Comparison of ENCODE assay signal across 9 cellular contexts in the genomic region with DNA sequence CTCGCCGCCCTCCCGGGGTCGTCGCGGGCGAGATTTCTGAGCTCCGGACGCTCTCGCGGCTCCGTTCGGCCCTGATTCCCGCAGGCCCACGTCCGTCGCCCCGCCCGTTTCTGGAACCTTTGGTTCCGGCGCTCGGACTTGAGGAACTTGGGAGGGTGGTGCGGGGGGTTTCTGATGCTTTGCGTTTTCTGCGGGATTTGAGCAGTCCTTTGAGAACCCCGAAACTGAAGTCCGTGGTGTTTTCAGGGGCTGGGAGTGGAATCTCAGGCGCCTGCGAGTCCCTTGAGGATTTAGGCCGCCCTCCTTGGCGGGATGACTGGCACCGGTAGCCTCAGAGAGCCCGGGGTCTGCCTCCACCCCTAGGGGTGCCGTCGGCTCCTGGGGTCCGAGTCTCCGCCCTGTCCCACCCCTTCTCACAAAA.
DNase-seq lines count a peak whose midpoint lies in the region; ATAC-seq and TF ChIP-seq lines count a peak whose summit lies in the region.
"Had no signal": no experiment of that assay in that cellular context is flagged by ENCODE, and none has a peak within 500 bp of the region (broad histone marks: within the 10 kb centered on the region; RNA-seq: fewer than 3 reads in every experiment).

No MANE protein-coding gene starts in this region.

- H3F3A ChIP-seq in MM.1S (ENCODE audit: insufficient read depth, low read length): no peaks in the 10 kb centered on the region

- no peak for TF ChIP-seq CTCF in MM.1S (IDR thresholded peaks at IDR 0.05; ENCODE audit: low read length)

- H3K27me3 ChIP-seq in MM.1S (replicated peaks; ENCODE audit: insufficient read depth, low read length) (no peaks in the 10 kb centered on the region), endocrine pancreas (ENCODE audit: control insufficient read depth, insufficient read depth, low read length) (no peaks in the 10 kb centered on the region), muscle layer of duodenum (ENCODE audit: low read depth, low read length) (no peaks in the 10 kb centered on the region)

- peaks cover 4% of the 10 kb centered on the region for H3K4me1 ChIP-seq in MM.1S (ENCODE audit: low read length)
- no peaks in the 10 kb centered on the region for H3K4me1 ChIP-seq in endocrine pancreas (ENCODE audit: control insufficient read depth, insufficient read depth, low read length)
- H3K4me1 ChIP-seq in muscle layer of duodenum (ENCODE audit: control insufficient read depth in 1 of 2, insufficient read depth in 2 of 2, low read length in 2 of 2): peaks cover 7 to 16% of the 10 kb centered on the region in 2 donors

- H3K9me3 ChIP-seq in MM.1S (replicated peaks; ENCODE audit: insufficient read depth, low read length) (no peaks in the 10 kb centered on the region), endocrine pancreas (ENCODE audit: control insufficient read depth, low read length) (no peaks in the 10 kb centered on the region), muscle layer of duodenum (ENCODE audit: control insufficient read depth in 1 of 2, low read length in 2 of 2) (no peaks in the 10 kb centered on the region)

- no peaks in the 10 kb centered on the region for H3K36me3 ChIP-seq in MM.1S (replicated peaks; ENCODE audit: insufficient read depth, low read length)
- no peaks in the 10 kb centered on the region for H3K36me3 ChIP-seq in endocrine pancreas (ENCODE audit: control insufficient read depth, insufficient read depth, low read length)
- H3K36me3 ChIP-seq in muscle layer of duodenum (ENCODE audit: control insufficient read depth in 1 of 2, insufficient read depth in 2 of 2, low read length in 2 of 2): peaks cover 4 to 5% of the 10 kb centered on the region in 2 donors

- no peak overlapping the region for H3K9ac ChIP-seq in MM.1S (ENCODE audit: low read length)
- H3K9ac ChIP-seq in endocrine pancreas (ENCODE audit: control insufficient read depth, insufficient read depth, low read length): peak overlapping the region; percentile 62

- DNase-seq in CD1c-positive myeloid dendritic cell (ENCODE audit: extremely low spot score) (peak; percentile 40), MM.1S (no peak), NCI-H226 (no peak)
- no peak for DNase-seq in NK-92 treated with Interleukin-12 subunit alpha and Interleukin-12 subunit beta, amount 100 ng/mL, for 24 hours (lab: John Stamatoyannopoulos, UW)

- H4K20me1 ChIP-seq in MM.1S (ENCODE audit: insufficient read depth, low read length): no peaks in the 10 kb centered on the region

- no peak for ATAC-seq in HG03457 (IDR thresholded peaks at IDR 0.05; ENCODE audit: unreplicated experiment)
- no peak for ATAC-seq in HG02763 (IDR thresholded peaks at IDR 0.05; ENCODE audit: unreplicated experiment)

- H2AFZ ChIP-seq in MM.1S (ENCODE audit: low read length): no peak overlapping the region

- peak overlapping the region; percentile 28; the same call in 1 of the 2 replicates for H3K4me2 ChIP-seq in MM.1S (ENCODE audit: low read depth, low read length)

- H3K9me2 ChIP-seq in MM.1S (replicated peaks; ENCODE audit: insufficient read depth, low read length): no peaks in the 10 kb centered on the region

- peak overlapping the region; percentile 45; the same call in 1 of the 2 replicates for H3K4me3 ChIP-seq in MM.1S (ENCODE audit: low read length)
- H3K4me3 ChIP-seq in endocrine pancreas (ENCODE audit: control insufficient read depth, insufficient read depth, low read length): peak overlapping the region; percentile 51
- H3K4me3 ChIP-seq in muscle layer of duodenum (ENCODE audit: low read depth in 1 of 2, low read length in 2 of 2): peak overlapping the region; percentile 69 to 77

- H3K27ac ChIP-seq in MM.1S (ENCODE audit: low read length) (no peak overlapping the region), muscle layer of duodenum (ENCODE audit: low read length) (peak overlapping the region; percentile 78)
- H3K27ac ChIP-seq: HL-60 had no signal

- H3K79me2 ChIP-seq in MM.1S (ENCODE audit: low read length): no peaks in the 10 kb centered on the region
